In the genomic region with DNA sequence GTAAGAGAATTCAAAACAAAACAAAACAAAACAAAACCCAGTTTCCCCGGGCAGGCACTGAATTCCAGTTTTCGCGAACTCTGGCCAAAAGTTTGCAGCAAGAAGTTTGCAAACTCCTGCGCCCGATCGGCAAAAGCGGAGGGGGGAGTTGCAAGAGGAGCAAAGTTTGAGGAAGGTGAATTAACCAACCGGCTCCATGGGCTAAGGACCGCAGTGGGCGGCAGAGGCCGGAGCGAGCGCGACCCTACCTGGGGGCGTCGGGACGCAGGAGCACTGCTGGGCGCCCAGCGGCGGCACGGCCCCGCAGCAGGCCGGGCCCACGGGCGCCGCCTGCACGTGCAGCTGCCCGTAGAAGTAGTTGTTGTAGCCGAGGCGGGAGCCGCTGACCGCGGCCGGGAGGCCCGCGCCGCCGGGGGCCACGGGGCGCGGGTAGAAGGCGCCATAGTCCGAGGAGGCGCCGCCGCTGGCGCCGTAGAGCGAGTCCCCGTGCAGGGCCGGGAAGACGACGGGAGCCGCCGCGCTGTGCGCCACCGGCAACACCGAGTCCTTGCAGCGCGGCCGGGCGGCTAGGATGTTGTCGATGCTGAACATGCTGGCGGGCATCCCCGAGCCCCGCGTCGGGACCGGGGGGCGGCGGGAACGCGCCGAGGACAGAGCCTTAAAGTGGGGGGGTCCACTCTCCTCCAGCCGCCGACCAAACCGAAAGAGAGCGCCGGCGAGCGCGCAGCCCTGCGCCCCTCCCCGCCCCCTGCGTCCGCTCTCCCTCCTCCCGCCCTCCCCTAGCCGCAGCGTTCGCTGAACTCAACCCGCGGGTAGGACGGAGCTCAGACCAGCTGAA, we compare ENCODE assay signal across 8 cellular contexts. TPM values are rescaled to one million over a fixed set of nuclear protein-coding genes. Genes with fewer than 3 reads are reported as not detected.
DNase-seq lines count a peak whose midpoint lies in the region; ATAC-seq and TF ChIP-seq lines count a peak whose summit lies in the region.

A gene (minus strand): TSS at position 701 of the 838 bp plus-strand sequence. CDS start 98 bp downstream, at position 603.

- H3K27me3 Mint-ChIP-seq in activated naive CD8-positive, alpha-beta T cell treated with anti-CD3 and anti-CD28 coated beads, Interleukin-2, amount 50 U/mL, for 24 hours, result peaks cover 84% of the 10 kb centered on the region

- H3K4me1 ChIP-seq in BE2C (no peaks in the 10 kb centered on the region), spleen (peaks cover 7 to 59% (median 31%) of the 10 kb centered on the region in 6 donors)

- peak within 1 kb of the TSS; percentile 62 for H3K4me3 Mint-ChIP-seq in activated naive CD8-positive, alpha-beta T cell treated with anti-CD3 and anti-CD28 coated beads, Interleukin-2, amount 50 U/mL, for 24 hours

- no peaks in the 10 kb centered on the region for H3K9me3 ChIP-seq in BE2C
- H3K9me3 ChIP-seq in iPS-18c (ENCODE audit: control insufficient read depth, insufficient read depth, low read length), result no peaks in the 10 kb centered on the region
- no peaks in the 10 kb centered on the region for H3K9me3 ChIP-seq in spleen

- H3K36me3 ChIP-seq in BE2C, result no peaks in the 10 kb centered on the region
- no peaks in the 10 kb centered on the region for H3K36me3 ChIP-seq in spleen

- H3K27ac Mint-ChIP-seq in activated naive CD8-positive, alpha-beta T cell treated with anti-CD3 and anti-CD28 coated beads, Interleukin-2, amount 50 U/mL, for 24 hours, result peak within 1 kb of the TSS; percentile 46

- peaks cover 93% of the 10 kb centered on the region for H3K27me3 ChIP-seq in BE2C
- peaks cover 12 to 100% (median 98%) of the 10 kb centered on the region in 7 donors for H3K27me3 ChIP-seq in spleen (replicated peaks in 1 of 7)

- no peak for TF ChIP-seq POLR2A in spleen (IDR thresholded peaks at IDR 0.05)

- peak; percentile 45 for DNase-seq in BE2C
- peak; percentile 25 for DNase-seq in KBM-7
- DNase-seq in activated naive CD8-positive, alpha-beta T cell treated with anti-CD3 and anti-CD28 coated beads, Interleukin-2, amount 50 U/mL, for 24 hours, result peak; percentile 36
- DNase-seq in spleen, result peak; percentile 62
- DNase-seq in NAMALWA (ENCODE audit: low spot score), result no peak

- 0 to 5% (median 2%) methylated on average over 47 to 94 of the region's 94 CpGs for WGBS in spleen, 5 donors

- H3K9me3 Mint-ChIP-seq in activated naive CD8-positive, alpha-beta T cell treated with anti-CD3 and anti-CD28 coated beads, Interleukin-2, amount 50 U/mL, for 24 hours, result no peaks in the 10 kb centered on the region

- TF ChIP-seq CTCF in BE2C (IDR thresholded peaks at IDR 0.05; ENCODE audit: low read depth, low read length), result no peak
- no peak for TF ChIP-seq CTCF in spleen (IDR thresholded peaks at IDR 0.05 in 8 of 11, conservative IDR thresholded peaks at IDR 0.05 in 3 of 11)

- ATAC-seq in activated naive CD8-positive, alpha-beta T cell treated with anti-CD3 and anti-CD28 coated beads, Interleukin-2, amount 50 U/mL, for 24 hours, result no peak
- no peak for ATAC-seq in GM18870 (IDR thresholded peaks at IDR 0.05; ENCODE audit: unreplicated experiment)
- no peak for ATAC-seq in HG02870 (IDR thresholded peaks at IDR 0.05; ENCODE audit: unreplicated experiment)

- in situ Hi-C loops in KBM-7 (cut with MboI; ENCODE audit: low pct_unique_long_range_greater_than_20kb, low sequenced_read_pairs), result no loop called here

- peak within 1 kb of the TSS; percentile 46 for H3K4me3 ChIP-seq in BE2C (ENCODE audit: low read depth, low read length)
- peak within 1 kb of the TSS; percentile 55 for H3K4me3 ChIP-seq in iPS-18c (ENCODE audit: insufficient read depth, low read depth, low read length)
- H3K4me3 ChIP-seq in spleen, result peak within 1 kb of the TSS; percentile 34 to 70 (median 51)

- H3K36me3 Mint-ChIP-seq in activated naive CD8-positive, alpha-beta T cell treated with anti-CD3 and anti-CD28 coated beads, Interleukin-2, amount 50 U/mL, for 24 hours (ENCODE audit: low read depth), result peaks cover 1% of the 10 kb centered on the region

- no peak within 1 kb of the TSS for H3K27ac ChIP-seq in spleen

- H3K4me1 Mint-ChIP-seq in activated naive CD8-positive, alpha-beta T cell treated with anti-CD3 and anti-CD28 coated beads, Interleukin-2, amount 50 U/mL, for 24 hours, result peaks cover 17% of the 10 kb centered on the region

- intact Hi-C loops in spleen (cut with DNase I; ENCODE audit: low total_unique reads), result no loop called here

RNA-seq across cellular contexts. Expression of the gene that starts here (rescaled TPM):
- polyA plus RNA-seq in BE2C (2012; ENCODE audit: insufficient read depth, insufficient read length, low read depth), result not detected
- total RNA-seq in spleen, result not detected
- not detected for polyA plus RNA-seq in spleen

Comparison
In these comparisons a context has a peak if more than half of its experiments do, and no peak if none do; other contexts are left out.
1. Peak in DNase-seq and H3K4me3 ChIP-seq in spleen; RNA of the gene not detected or under 1 TPM.